13 cellular contexts compared by ENCODE assay signal in the genomic region with DNA sequence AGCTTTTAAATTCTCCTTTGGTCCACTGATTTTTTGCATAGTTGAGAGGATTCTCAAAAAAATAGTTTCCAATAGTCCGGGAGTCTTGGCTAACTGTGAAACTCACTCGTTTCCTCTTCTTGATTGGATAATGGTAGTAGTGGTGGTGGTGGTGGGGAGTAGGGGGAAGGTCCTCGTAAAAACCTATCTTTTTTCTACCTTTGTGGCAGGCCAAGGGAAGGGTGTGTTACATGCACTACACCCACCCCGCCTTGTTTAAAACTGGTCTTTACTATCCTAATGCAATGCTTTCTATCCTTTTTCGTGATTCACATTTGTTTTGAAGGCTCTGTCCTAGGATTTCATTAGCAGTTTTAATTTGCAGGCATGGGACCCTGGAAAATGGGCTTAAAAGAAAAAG. TPM values are rescaled to one million over a fixed set of nuclear protein-coding genes. Genes with fewer than 3 reads are reported as not detected.
A peak's percentile ranks its signal among the peaks of the same experiment; 100 is the strongest.
DNase-seq lines count a peak whose midpoint lies in the region; ATAC-seq and TF ChIP-seq lines count a peak whose summit lies in the region.
"Had no signal": no experiment of that assay in that cellular context is flagged by ENCODE, and none has a peak within 500 bp of the region (broad histone marks: within the 10 kb centered on the region; RNA-seq: fewer than 3 reads in every experiment).

No MANE protein-coding gene starts in this region.

- H3K9ac ChIP-seq in SK-N-SH (peak overlapping the region; percentile 94), colonic mucosa (ENCODE audit: low read depth in 2 of 2, low read length in 2 of 2) (no peak overlapping the region)
- H3K9ac ChIP-seq: parathyroid adenoma had no signal

- TF ChIP-seq EP300 in SK-N-SH (IDR thresholded peaks at IDR 0.05; ENCODE audit: borderline replicate concordance in 1 of 2, low read depth in 1 of 2, low read length in 1 of 2): no peak

- H3K4me1 Mint-ChIP-seq in nephron: peaks cover 83% of the 10 kb centered on the region

- peaks cover 7% of the 10 kb centered on the region for H3K36me3 Mint-ChIP-seq in nephron (ENCODE audit: low read depth)

- H3K27me3 Mint-ChIP-seq in nephron (ENCODE audit: low read depth): no peaks in the 10 kb centered on the region

- peaks cover 90% of the 10 kb centered on the region for H3K79me2 ChIP-seq in SK-N-SH (ENCODE audit: insufficient read depth)

- intact Hi-C loops in colonic mucosa (cut with DNase I): no loop called here

- H3K9me3 ChIP-seq in SK-N-SH: no peaks in the 10 kb centered on the region
- H3K9me3 ChIP-seq in colonic mucosa: no peaks in the 10 kb centered on the region

- peak overlapping the region; percentile 41 to 96 (median 60) for H3K27ac Mint-ChIP-seq in nephron

- H3K27me3 ChIP-seq in SK-N-SH (ENCODE audit: insufficient read depth): no peaks in the 10 kb centered on the region
- no peaks in the 10 kb centered on the region for H3K27me3 ChIP-seq in colonic mucosa
- H3K27me3 ChIP-seq: foreskin keratinocyte had no signal

- H3K4me2 ChIP-seq in SK-N-SH: peak overlapping the region; percentile 86

- CTCF ChIA-PET in SK-N-SH (lab: Yijun Ruan, JAX): interaction anchor here (1.1 to 4.1 kb wide), 6 partner anchors 13 to 212 kb away, joined by 3 to 21 read pairs (median 4); no protein-coding TSS in a partner anchor

- no peak for DNase-seq in SK-N-SH
- no peak for DNase-seq in colonic mucosa
- DNase-seq in HCEC 1CT: no peak
- no peak for DNase-seq in caudate nucleus (lab: John Stamatoyannopoulos, UW)
- DNase-seq: activated CD4-positive, alpha-beta T cell treated with anti-CD3 and anti-CD28 coated beads for 4 hours; foreskin keratinocyte; NCI-H510A; stimulated activated CD4-positive, alpha-beta T cell treated with anti-CD3 and anti-CD28 coated beads, Interleukin-4, amount 100 ng/mL, for 4 hours had no signal

- TF ChIP-seq POLR2A in GM18505 (IDR thresholded peaks at IDR 0.05; ENCODE audit: borderline replicate concordance, extremely low read depth, insufficient read depth, insufficient read length): no peak

- H3K4me1 ChIP-seq in SK-N-SH (ENCODE audit: control insufficient read depth in 1 of 2, insufficient read depth in 2 of 2, low read depth in 1 of 2, low read length in 1 of 2) (peaks cover 43 to 53% of the 10 kb centered on the region in 2 experiments), colonic mucosa (peaks cover under 1% of the 10 kb centered on the region)

- WGBS in SK-N-SH (ENCODE audit: low lambda C conversion rate): 67% methylated on average over 5 of the region's 5 CpGs

- TF ChIP-seq CTCF in SK-N-SH (IDR thresholded peaks at IDR 0.05) (no peak), colonic mucosa (IDR thresholded peaks at IDR 0.05) (no peak), nephron (IDR thresholded peaks at IDR 0.05; ENCODE audit: unreplicated experiment in 3 of 3) (no peak)

- H3K27ac ChIP-seq in SK-N-SH (ENCODE audit: low read depth in 2 of 2, low read length in 1 of 2) (peak overlapping the region; percentile 90 to 95), colonic mucosa (peak overlapping the region; percentile 75), caudate nucleus (ENCODE audit: low read depth, low read length) (no peak overlapping the region)
- H3K27ac ChIP-seq: parathyroid adenoma had no signal

- TF ChIP-seq RAD21 in SK-N-SH (IDR thresholded peaks at IDR 0.05; ENCODE audit: low read length): no peak

- H3K9me3 Mint-ChIP-seq in nephron: no peaks in the 10 kb centered on the region

- H3K36me3 ChIP-seq in SK-N-SH (replicated peaks in 1 of 2; ENCODE audit: control insufficient read depth in 1 of 2, insufficient read depth in 2 of 2, low read length in 1 of 2) (peaks cover 8 to 12% of the 10 kb centered on the region in 2 experiments), colonic mucosa (no peaks in the 10 kb centered on the region)

- peak overlapping the region; percentile 14 to 73; a peak in 3 of 4 replicates for H3K4me3 ChIP-seq in SK-N-SH (ENCODE audit: low read depth in 2 of 2, low read length in 1 of 2)
- H3K4me3 ChIP-seq in colonic mucosa: no peak overlapping the region

- no peak overlapping the region for H2AFZ ChIP-seq in SK-N-SH (ENCODE audit: low read depth)
- H2AFZ ChIP-seq: parathyroid adenoma had no signal

- no peak for ATAC-seq in SK-N-SH treated with all-trans-retinoic acid at 6 μM for 48 hours
- ATAC-seq in GM18861 (IDR thresholded peaks at IDR 0.05; ENCODE audit: unreplicated experiment): no peak
- ATAC-seq in GM18505 (IDR thresholded peaks at IDR 0.05; ENCODE audit: unreplicated experiment): no peak
- ATAC-seq: foreskin keratinocyte had no signal

- no peaks in the 10 kb centered on the region for H3K9me2 ChIP-seq in SK-N-SH

- peak overlapping the region; percentile 44 to 99 (median 53) for H3K4me3 Mint-ChIP-seq in nephron

- H4K20me1 ChIP-seq in SK-N-SH (ENCODE audit: insufficient read depth): peaks cover 5% of the 10 kb centered on the region; the same call in 1 of the 2 replicates

- POLR2A ChIA-PET in SK-N-SH (lab: Yijun Ruan, JAX): interaction anchor here (2.6 kb wide), 1 partner anchor 13 kb away, joined by 14 read pairs; no protein-coding TSS in a partner anchor

- peaks cover 9% of the 10 kb centered on the region for H3F3A ChIP-seq in SK-N-SH (replicated peaks; ENCODE audit: insufficient read depth)

TF ChIP-seq in SK-N-SH, 30 proteins besides CTCF, POLR2A, EP300 and RAD21 (continues in another document):
- TF ChIP-seq RFX5 (IDR thresholded peaks at IDR 0.05; ENCODE audit: low read length) (no peak), YY1 (IDR thresholded peaks at IDR 0.05; ENCODE audit: low read depth) (no peak), TEAD4 (IDR thresholded peaks at IDR 0.05; ENCODE audit: borderline replicate concordance, insufficient read depth) (no peak)
- TF ChIP-seq, protein P1, sequence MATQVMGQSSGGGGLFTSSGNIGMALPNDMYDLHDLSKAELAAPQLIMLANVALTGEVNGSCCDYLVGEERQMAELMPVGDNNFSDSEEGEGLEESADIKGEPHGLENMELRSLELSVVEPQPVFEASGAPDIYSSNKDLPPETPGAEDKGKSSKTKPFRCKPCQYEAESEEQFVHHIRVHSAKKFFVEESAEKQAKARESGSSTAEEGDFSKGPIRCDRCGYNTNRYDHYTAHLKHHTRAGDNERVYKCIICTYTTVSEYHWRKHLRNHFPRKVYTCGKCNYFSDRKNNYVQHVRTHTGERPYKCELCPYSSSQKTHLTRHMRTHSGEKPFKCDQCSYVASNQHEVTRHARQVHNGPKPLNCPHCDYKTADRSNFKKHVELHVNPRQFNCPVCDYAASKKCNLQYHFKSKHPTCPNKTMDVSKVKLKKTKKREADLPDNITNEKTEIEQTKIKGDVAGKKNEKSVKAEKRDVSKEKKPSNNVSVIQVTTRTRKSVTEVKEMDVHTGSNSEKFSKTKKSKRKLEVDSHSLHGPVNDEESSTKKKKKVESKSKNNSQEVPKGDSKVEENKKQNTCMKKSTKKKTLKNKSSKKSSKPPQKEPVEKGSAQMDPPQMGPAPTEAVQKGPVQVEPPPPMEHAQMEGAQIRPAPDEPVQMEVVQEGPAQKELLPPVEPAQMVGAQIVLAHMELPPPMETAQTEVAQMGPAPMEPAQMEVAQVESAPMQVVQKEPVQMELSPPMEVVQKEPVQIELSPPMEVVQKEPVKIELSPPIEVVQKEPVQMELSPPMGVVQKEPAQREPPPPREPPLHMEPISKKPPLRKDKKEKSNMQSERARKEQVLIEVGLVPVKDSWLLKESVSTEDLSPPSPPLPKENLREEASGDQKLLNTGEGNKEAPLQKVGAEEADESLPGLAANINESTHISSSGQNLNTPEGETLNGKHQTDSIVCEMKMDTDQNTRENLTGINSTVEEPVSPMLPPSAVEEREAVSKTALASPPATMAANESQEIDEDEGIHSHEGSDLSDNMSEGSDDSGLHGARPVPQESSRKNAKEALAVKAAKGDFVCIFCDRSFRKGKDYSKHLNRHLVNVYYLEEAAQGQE (IDR thresholded peaks at IDR 0.05; ENCODE audit: low read depth, low read length): no peak

TF ChIP-seq in SK-N-SH treated with all-trans-retinoic acid at 6 μM for 48 hours, 23 proteins besides CTCF, POLR2A, EP300 and RAD21:
- TF ChIP-seq, protein P2, sequence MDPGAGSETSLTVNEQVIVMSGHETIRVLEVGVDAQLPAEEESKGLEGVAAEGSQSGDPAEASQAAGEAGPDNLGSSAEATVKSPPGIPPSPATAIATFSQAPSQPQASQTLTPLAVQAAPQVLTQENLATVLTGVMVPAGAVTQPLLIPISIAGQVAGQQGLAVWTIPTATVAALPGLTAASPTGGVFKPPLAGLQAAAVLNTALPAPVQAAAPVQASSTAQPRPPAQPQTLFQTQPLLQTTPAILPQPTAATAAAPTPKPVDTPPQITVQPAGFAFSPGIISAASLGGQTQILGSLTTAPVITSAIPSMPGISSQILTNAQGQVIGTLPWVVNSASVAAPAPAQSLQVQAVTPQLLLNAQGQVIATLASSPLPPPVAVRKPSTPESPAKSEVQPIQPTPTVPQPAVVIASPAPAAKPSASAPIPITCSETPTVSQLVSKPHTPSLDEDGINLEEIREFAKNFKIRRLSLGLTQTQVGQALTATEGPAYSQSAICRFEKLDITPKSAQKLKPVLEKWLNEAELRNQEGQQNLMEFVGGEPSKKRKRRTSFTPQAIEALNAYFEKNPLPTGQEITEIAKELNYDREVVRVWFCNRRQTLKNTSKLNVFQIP (CRISPR knock-in tag; IDR thresholded peaks at IDR 0.05; ENCODE audit: borderline replicate concordance, low read depth): no peak
- TF ChIP-seq TOX (CRISPR knock-in tag; IDR thresholded peaks at IDR 0.05; ENCODE audit: borderline replicate concordance) (no peak), SNAI2 (CRISPR knock-in tag; IDR thresholded peaks at IDR 0.05) (no peak), RARB (CRISPR knock-in tag; IDR thresholded peaks at IDR 0.05) (no peak), ESRRG (CRISPR knock-in tag; IDR thresholded peaks at IDR 0.05) (no peak), ISL1 (CRISPR knock-in tag; IDR thresholded peaks at IDR 0.05) (no peak), ZNF565 (CRISPR knock-in tag; conservative IDR thresholded peaks at IDR 0.05; ENCODE audit: low read depth) (no peak), CSDC2 (CRISPR knock-in tag; IDR thresholded peaks at IDR 0.05) (no peak), TCF4 (CRISPR knock-in tag; IDR thresholded peaks at IDR 0.05; ENCODE audit: borderline replicate concordance) (no peak)
- TF ChIP-seq, protein P3, sequence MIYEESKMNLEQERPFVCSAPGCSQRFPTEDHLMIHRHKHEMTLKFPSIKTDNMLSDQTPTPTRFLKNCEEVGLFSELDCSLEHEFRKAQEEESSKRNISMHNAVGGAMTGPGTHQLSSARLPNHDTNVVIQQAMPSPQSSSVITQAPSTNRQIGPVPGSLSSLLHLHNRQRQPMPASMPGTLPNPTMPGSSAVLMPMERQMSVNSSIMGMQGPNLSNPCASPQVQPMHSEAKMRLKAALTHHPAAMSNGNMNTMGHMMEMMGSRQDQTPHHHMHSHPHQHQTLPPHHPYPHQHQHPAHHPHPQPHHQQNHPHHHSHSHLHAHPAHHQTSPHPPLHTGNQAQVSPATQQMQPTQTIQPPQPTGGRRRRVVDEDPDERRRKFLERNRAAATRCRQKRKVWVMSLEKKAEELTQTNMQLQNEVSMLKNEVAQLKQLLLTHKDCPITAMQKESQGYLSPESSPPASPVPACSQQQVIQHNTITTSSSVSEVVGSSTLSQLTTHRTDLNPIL (CRISPR knock-in tag; IDR thresholded peaks at IDR 0.05; ENCODE audit: low read depth): no peak
TF ChIP-seq in SK-N-SH treated with all-trans-retinoic acid at 6 μM for 48 hours: peak in this region for 0.

RNA-seq across cellular contexts. Expression of a gene that starts 4.8 kb away (rescaled TPM):
- 31.2 and 37.8 TPM in 2 replicates for polyA plus RNA-seq in SK-N-SH (2012; rRNA removed)
- 31.8 and 33.9 TPM in 2 replicates for polyA plus RNA-seq in SK-N-SH (2012; cell fraction: cytosol; rRNA removed)
- polyA plus RNA-seq in SK-N-SH (2012; cell fraction: nucleus; rRNA removed): 48.4 and 89.7 TPM in 2 replicates
- 10 to 100 TPM; 32.7 to 56.7 TPM for total RNA-seq in colonic mucosa
